ENCODE assay signal across 1 cellular context in the genomic region with DNA sequence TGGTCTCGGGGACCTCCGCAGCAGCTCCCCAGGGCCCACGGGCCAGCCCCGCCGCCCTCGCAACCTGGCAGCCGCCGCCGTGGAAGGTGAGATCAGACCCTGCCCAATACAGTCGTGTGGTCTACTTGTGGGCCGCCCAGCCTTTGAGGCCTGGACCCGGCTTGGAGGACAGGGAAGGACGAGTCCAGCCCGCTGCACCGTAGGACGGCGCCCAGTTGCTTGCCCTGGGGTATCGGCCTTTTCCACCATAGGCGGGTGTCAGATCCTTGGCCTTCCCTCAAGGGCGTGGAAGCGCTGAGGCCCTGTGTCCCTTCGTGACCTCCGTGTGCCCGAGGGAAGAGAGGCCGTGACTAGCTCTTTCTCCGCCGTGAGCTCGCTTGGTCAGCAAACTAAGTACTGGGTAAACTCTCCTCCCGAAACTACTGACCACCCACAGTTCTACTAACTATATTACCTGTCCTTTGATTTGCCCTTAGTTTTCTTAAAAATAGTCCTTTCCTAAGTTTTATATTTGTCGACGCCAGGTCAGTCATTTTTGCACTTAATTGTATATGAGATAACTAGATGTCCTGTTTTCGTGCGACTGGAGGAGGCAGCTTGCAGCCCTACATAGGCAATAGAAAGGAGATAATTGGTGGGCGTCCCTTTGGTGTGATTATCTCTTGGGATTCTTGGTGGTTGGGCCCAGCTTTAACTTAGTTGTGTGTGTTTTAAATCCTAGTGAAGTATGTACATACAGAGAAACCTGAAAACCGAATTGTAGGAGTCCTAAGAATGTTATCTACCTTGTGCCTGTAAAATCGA.
TF ChIP-seq lines count a peak whose summit lies in the region.

No MANE protein-coding gene starts in this region.

TF ChIP-seq in K562, 482 proteins besides CTCF, POLR2A, EP300 and RAD21 (continues in another document):
- no peak for TF ChIP-seq ZNF121 (CRISPR knock-in tag; conservative IDR thresholded peaks at IDR 0.05)
- TF ChIP-seq CHD1 (IDR thresholded peaks at IDR 0.05; ENCODE audit: low read length), result peak; percentile 98
- TF ChIP-seq CAMTA2 (CRISPR knock-in tag; conservative IDR thresholded peaks at IDR 0.05), result no peak
- TF ChIP-seq, protein P1, sequence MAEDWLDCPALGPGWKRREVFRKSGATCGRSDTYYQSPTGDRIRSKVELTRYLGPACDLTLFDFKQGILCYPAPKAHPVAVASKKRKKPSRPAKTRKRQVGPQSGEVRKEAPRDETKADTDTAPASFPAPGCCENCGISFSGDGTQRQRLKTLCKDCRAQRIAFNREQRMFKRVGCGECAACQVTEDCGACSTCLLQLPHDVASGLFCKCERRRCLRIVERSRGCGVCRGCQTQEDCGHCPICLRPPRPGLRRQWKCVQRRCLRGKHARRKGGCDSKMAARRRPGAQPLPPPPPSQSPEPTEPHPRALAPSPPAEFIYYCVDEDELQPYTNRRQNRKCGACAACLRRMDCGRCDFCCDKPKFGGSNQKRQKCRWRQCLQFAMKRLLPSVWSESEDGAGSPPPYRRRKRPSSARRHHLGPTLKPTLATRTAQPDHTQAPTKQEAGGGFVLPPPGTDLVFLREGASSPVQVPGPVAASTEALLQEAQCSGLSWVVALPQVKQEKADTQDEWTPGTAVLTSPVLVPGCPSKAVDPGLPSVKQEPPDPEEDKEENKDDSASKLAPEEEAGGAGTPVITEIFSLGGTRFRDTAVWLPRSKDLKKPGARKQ (CRISPR knock-in tag; IDR thresholded peaks at IDR 0.05), result no peak
- peak; percentile 94 for TF ChIP-seq ZC3H4 (CRISPR knock-in tag; IDR thresholded peaks at IDR 0.05; ENCODE audit: borderline replicate concordance)
- peak; percentile 45; the same call in 1 of the 2 replicates for TF ChIP-seq ZBTB40 (IDR thresholded peaks at IDR 0.05)
- no peak for TF ChIP-seq ZBTB40 (CRISPR knock-in tag; IDR thresholded peaks at IDR 0.05)
- no peak for TF ChIP-seq NUFIP1 (IDR thresholded peaks at IDR 0.05; ENCODE audit: partially characterized antibody)
- no peak for TF ChIP-seq HMG20B (CRISPR knock-in tag; IDR thresholded peaks at IDR 0.05)
- TF ChIP-seq SUPT5H (IDR thresholded peaks at IDR 0.05), result no peak
- peak; percentile 67; the same call in 1 of the 2 replicates for TF ChIP-seq ZNF232 (CRISPR knock-in tag; IDR thresholded peaks at IDR 0.05)
- TF ChIP-seq, protein P2, sequence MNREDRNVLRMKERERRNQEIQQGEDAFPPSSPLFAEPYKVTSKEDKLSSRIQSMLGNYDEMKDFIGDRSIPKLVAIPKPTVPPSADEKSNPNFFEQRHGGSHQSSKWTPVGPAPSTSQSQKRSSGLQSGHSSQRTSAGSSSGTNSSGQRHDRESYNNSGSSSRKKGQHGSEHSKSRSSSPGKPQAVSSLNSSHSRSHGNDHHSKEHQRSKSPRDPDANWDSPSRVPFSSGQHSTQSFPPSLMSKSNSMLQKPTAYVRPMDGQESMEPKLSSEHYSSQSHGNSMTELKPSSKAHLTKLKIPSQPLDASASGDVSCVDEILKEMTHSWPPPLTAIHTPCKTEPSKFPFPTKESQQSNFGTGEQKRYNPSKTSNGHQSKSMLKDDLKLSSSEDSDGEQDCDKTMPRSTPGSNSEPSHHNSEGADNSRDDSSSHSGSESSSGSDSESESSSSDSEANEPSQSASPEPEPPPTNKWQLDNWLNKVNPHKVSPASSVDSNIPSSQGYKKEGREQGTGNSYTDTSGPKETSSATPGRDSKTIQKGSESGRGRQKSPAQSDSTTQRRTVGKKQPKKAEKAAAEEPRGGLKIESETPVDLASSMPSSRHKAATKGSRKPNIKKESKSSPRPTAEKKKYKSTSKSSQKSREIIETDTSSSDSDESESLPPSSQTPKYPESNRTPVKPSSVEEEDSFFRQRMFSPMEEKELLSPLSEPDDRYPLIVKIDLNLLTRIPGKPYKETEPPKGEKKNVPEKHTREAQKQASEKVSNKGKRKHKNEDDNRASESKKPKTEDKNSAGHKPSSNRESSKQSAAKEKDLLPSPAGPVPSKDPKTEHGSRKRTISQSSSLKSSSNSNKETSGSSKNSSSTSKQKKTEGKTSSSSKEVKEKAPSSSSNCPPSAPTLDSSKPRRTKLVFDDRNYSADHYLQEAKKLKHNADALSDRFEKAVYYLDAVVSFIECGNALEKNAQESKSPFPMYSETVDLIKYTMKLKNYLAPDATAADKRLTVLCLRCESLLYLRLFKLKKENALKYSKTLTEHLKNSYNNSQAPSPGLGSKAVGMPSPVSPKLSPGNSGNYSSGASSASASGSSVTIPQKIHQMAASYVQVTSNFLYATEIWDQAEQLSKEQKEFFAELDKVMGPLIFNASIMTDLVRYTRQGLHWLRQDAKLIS (CRISPR knock-in tag; IDR thresholded peaks at IDR 0.05), result peak; percentile 75; the same call in 1 of the 2 replicates
- TF ChIP-seq, protein P3, sequence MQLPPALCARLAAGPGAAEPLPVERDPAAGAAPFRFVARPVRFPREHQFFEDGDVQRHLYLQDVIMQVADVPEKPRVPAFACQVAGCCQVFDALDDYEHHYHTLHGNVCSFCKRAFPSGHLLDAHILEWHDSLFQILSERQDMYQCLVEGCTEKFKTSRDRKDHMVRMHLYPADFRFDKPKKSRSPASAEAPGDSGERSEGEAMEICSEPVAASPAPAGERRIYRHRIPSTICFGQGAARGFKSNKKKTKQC (CRISPR knock-in tag; IDR thresholded peaks at IDR 0.05), result 0 out of 2 replicates have a peak, but pooled peaks have one; percentile 2
- TF ChIP-seq, protein P4, sequence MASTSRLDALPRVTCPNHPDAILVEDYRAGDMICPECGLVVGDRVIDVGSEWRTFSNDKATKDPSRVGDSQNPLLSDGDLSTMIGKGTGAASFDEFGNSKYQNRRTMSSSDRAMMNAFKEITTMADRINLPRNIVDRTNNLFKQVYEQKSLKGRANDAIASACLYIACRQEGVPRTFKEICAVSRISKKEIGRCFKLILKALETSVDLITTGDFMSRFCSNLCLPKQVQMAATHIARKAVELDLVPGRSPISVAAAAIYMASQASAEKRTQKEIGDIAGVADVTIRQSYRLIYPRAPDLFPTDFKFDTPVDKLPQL (IDR thresholded peaks at IDR 0.05; ENCODE audit: extremely low read depth, insufficient read length), result no peak
- peak; percentile 62; the same call in 1 of the 2 replicates for TF ChIP-seq ZNF124 (CRISPR knock-in tag; IDR thresholded peaks at IDR 0.05)
- no peak for TF ChIP-seq ZNF561 (CRISPR knock-in tag; conservative IDR thresholded peaks at IDR 0.05)
- TF ChIP-seq NFYB (IDR thresholded peaks at IDR 0.05; ENCODE audit: extremely low read depth, insufficient read length), result no peak
- TF ChIP-seq TEAD1 (CRISPR knock-in tag; IDR thresholded peaks at IDR 0.05), result peak in 1 of 2 experiments; percentile 8; a peak in 1 of 4 replicates
- peak; percentile 71 for TF ChIP-seq ZFX (CRISPR knock-in tag; IDR thresholded peaks at IDR 0.05)
- TF ChIP-seq, protein P5, sequence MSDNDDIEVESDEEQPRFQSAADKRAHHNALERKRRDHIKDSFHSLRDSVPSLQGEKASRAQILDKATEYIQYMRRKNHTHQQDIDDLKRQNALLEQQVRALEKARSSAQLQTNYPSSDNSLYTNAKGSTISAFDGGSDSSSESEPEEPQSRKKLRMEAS (CRISPR knock-in tag; IDR thresholded peaks at IDR 0.05), result peak; percentile 57; the same call in 1 of the 2 replicates
- TF ChIP-seq ZNF263 (CRISPR knock-in tag; IDR thresholded peaks at IDR 0.05; ENCODE audit: borderline replicate concordance), result peak; percentile 42; the same call in 1 of the 2 replicates
- TF ChIP-seq CBX3 (IDR thresholded peaks at IDR 0.05; ENCODE audit: borderline replicate concordance in 1 of 2, low read length in 2 of 2), result no peak
- no peak for TF ChIP-seq PTRF (tag; IDR thresholded peaks at IDR 0.05)
- no peak for TF ChIP-seq ZNF57 (CRISPR knock-in tag; IDR thresholded peaks at IDR 0.05)
- no peak for TF ChIP-seq FOXO4 (CRISPR knock-in tag; IDR thresholded peaks at IDR 0.05)
- TF ChIP-seq WHSC1 (IDR thresholded peaks at IDR 0.05; ENCODE audit: low read length), result no peak
- TF ChIP-seq CSDE1 (IDR thresholded peaks at IDR 0.05), result no peak
- TF ChIP-seq IRF2 (CRISPR knock-in tag; IDR thresholded peaks at IDR 0.05), result peak; percentile 79; the same call in 1 of the 2 replicates
- TF ChIP-seq, protein P6, sequence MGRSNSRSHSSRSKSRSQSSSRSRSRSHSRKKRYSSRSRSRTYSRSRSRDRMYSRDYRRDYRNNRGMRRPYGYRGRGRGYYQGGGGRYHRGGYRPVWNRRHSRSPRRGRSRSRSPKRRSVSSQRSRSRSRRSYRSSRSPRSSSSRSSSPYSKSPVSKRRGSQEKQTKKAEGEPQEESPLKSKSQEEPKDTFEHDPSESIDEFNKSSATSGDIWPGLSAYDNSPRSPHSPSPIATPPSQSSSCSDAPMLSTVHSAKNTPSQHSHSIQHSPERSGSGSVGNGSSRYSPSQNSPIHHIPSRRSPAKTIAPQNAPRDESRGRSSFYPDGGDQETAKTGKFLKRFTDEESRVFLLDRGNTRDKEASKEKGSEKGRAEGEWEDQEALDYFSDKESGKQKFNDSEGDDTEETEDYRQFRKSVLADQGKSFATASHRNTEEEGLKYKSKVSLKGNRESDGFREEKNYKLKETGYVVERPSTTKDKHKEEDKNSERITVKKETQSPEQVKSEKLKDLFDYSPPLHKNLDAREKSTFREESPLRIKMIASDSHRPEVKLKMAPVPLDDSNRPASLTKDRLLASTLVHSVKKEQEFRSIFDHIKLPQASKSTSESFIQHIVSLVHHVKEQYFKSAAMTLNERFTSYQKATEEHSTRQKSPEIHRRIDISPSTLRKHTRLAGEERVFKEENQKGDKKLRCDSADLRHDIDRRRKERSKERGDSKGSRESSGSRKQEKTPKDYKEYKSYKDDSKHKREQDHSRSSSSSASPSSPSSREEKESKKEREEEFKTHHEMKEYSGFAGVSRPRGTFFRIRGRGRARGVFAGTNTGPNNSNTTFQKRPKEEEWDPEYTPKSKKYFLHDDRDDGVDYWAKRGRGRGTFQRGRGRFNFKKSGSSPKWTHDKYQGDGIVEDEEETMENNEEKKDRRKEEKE (IDR thresholded peaks at IDR 0.05; ENCODE audit: borderline replicate concordance in 1 of 2, control insufficient read depth in 1 of 2, low read depth in 2 of 2, low read length in 1 of 2), result no peak
- TF ChIP-seq CCNT2 (IDR thresholded peaks at IDR 0.05; ENCODE audit: borderline replicate concordance, extremely low read depth, insufficient read length, low read depth, low read length), result peak; percentile 17
- TF ChIP-seq ZBTB1 (CRISPR knock-in tag; IDR thresholded peaks at IDR 0.05; ENCODE audit: borderline replicate concordance, low read depth), result no peak
- no peak for TF ChIP-seq ZNF197 (CRISPR knock-in tag; IDR thresholded peaks at IDR 0.05; ENCODE audit: low read depth)
- TF ChIP-seq SMARCA4 (IDR thresholded peaks at IDR 0.05), result 0 out of 2 replicates have a peak, but pooled peaks have one; percentile 41
- TF ChIP-seq RBBP5 (IDR thresholded peaks at IDR 0.05; ENCODE audit: borderline replicate concordance, insufficient read depth, low read length, poor library complexity, severe bottlenecking), result peak; percentile 22
